10 cellular contexts compared by ENCODE assay signal in genomic region chr10:11236234-11236633, GRCh38.
DNase-seq lines count a peak whose midpoint lies in the region; ATAC-seq, FAIRE-seq and TF ChIP-seq lines count a peak whose summit lies in the region.
"Had no signal": no experiment of that assay in that cellular context is flagged by ENCODE, and none has a peak within 500 bp of the region (broad histone marks: within the 10 kb centered on the region; RNA-seq: fewer than 3 reads in every experiment).

No MANE protein-coding gene starts in this region.

- H3K4me1 ChIP-seq in BE2C (no peaks in the 10 kb centered on the region), prostate gland (replicated peaks) (no peaks in the 10 kb centered on the region)

- peak; percentile 75 for ATAC-seq in GM19467 (IDR thresholded peaks at IDR 0.05; ENCODE audit: unreplicated experiment)
- ATAC-seq in HG03135 (IDR thresholded peaks at IDR 0.05; ENCODE audit: unreplicated experiment) = peak; percentile 76
- peak; percentile 37 to 68 for ATAC-seq in activated naive CD4-positive, alpha-beta T cell treated with anti-CD3 and anti-CD28 coated beads, Interleukin-2, amount 50 U/mL, for 72 hours

- peaks cover 5% of the 10 kb centered on the region for H3K4me1 Mint-ChIP-seq in chondrocyte (ENCODE audit: low read depth)

- no peaks in the 10 kb centered on the region for H3K9me3 Mint-ChIP-seq in activated naive CD4-positive, alpha-beta T cell treated with anti-CD3 and anti-CD28 coated beads, Interleukin-2, amount 50 U/mL, for 72 hours
- H3K9me3 Mint-ChIP-seq in chondrocyte (ENCODE audit: low read depth) = no peaks in the 10 kb centered on the region

- no peak overlapping the region for H3K4me3 ChIP-seq in BE2C (ENCODE audit: low read depth, low read length)
- H3K4me3 ChIP-seq in prostate gland = no peak overlapping the region

- WGBS in prostate gland = 30% methylated on average over 2 of the region's 2 CpGs

- H3K9me3 ChIP-seq in BE2C (no peaks in the 10 kb centered on the region), prostate gland (no peaks in the 10 kb centered on the region)

- H3K27me3 Mint-ChIP-seq in chondrocyte (ENCODE audit: low read depth) = no peaks in the 10 kb centered on the region
- H3K27me3 Mint-ChIP-seq: brain had no signal

- DNase-seq in GM12891 (ENCODE audit: insufficient read length, low spot score) = no peak
- DNase-seq in activated naive CD4-positive, alpha-beta T cell treated with anti-CD3 and anti-CD28 coated beads, Interleukin-2, amount 50 U/mL, for 72 hours (ENCODE audit: low spot score in 2 of 2) = no peak
- DNase-seq in NCI-H1694 treated with DMSO at 0.1 percent for 48 hours (lab: John Stamatoyannopoulos, UW) = no peak
- DNase-seq in BE2C = no peak
- no peak for DNase-seq in prostate gland (ENCODE audit: low spot score)
- no peak for DNase-seq in chondrocyte (ENCODE audit: low spot score)
- DNase-seq: SHP77 had no signal

- no peaks in the 10 kb centered on the region for H3K27me3 ChIP-seq in BE2C
- no peaks in the 10 kb centered on the region for H3K27me3 ChIP-seq in prostate gland (replicated peaks; ENCODE audit: insufficient read depth)

- peaks cover 18 to 37% of the 10 kb centered on the region in 2 donors for H3K36me3 Mint-ChIP-seq in activated naive CD4-positive, alpha-beta T cell treated with anti-CD3 and anti-CD28 coated beads, Interleukin-2, amount 50 U/mL, for 72 hours
- no peaks in the 10 kb centered on the region for H3K36me3 Mint-ChIP-seq in chondrocyte (ENCODE audit: low read depth)

- TF ChIP-seq POLR2A in GM12891 (IDR thresholded peaks at IDR 0.05; ENCODE audit: low read depth, low read length) = no peak
- TF ChIP-seq POLR2A in prostate gland (IDR thresholded peaks at IDR 0.05) = no peak

- H3K4me3 Mint-ChIP-seq in chondrocyte (ENCODE audit: unreplicated experiment) = no peak overlapping the region
- H3K4me3 Mint-ChIP-seq: brain had no signal

- intact Hi-C loops in prostate gland (cut with DNase I) = no loop called here

- H3K27ac Mint-ChIP-seq in activated naive CD4-positive, alpha-beta T cell treated with anti-CD3 and anti-CD28 coated beads, Interleukin-2, amount 50 U/mL, for 72 hours = peak overlapping the region; percentile 96 to 97
- no peak overlapping the region for H3K27ac Mint-ChIP-seq in chondrocyte (ENCODE audit: unreplicated experiment)

- peak; percentile 94 for FAIRE-seq in GM12891 (lab: Jason Lieb, UNC)

- no peaks in the 10 kb centered on the region for H3K36me3 ChIP-seq in BE2C
- no peaks in the 10 kb centered on the region for H3K36me3 ChIP-seq in prostate gland

- TF ChIP-seq CTCF in BE2C (IDR thresholded peaks at IDR 0.05; ENCODE audit: low read depth, low read length) = no peak
- TF ChIP-seq CTCF in prostate gland (IDR thresholded peaks at IDR 0.05) = no peak
- no peak for TF ChIP-seq CTCF in chondrocyte (IDR thresholded peaks at IDR 0.05)

- no peak overlapping the region for H3K27ac ChIP-seq in prostate gland

TF ChIP-seq in GM12891, 5 proteins besides CTCF, POLR2A, EP300 and RAD21:
- TF ChIP-seq POU2F2 (IDR thresholded peaks at IDR 0.05; ENCODE audit: low read depth, low read length) (no peak), TAF1 (IDR thresholded peaks at IDR 0.05; ENCODE audit: low read depth, low read length) (no peak), POLR2AphosphoS5 (IDR thresholded peaks at IDR 0.05; ENCODE audit: low read depth, low read length) (no peak), SPI1 (IDR thresholded peaks at IDR 0.05; ENCODE audit: low read depth, low read length) (no peak), PAX5 (IDR thresholded peaks at IDR 0.05; ENCODE audit: insufficient read depth, low read length, severe bottlenecking) (no peak)
